Comparison of ENCODE assay signal across 30 cellular contexts in genomic region chr11:116876656-116877055, GRCh38. TPM values are rescaled to one million over a fixed set of nuclear protein-coding genes. Genes with fewer than 3 reads are reported as not detected.
A peak's percentile ranks its signal among the peaks of the same experiment; 100 is the strongest.
DNase-seq lines count a peak whose midpoint lies in the region; FAIRE-seq and TF ChIP-seq lines count a peak whose summit lies in the region.
"Had no signal": no experiment of that assay in that cellular context is flagged by ENCODE, and none has a peak within 500 bp of the region (broad histone marks: within the 10 kb centered on the region; RNA-seq: fewer than 3 reads in every experiment).

No MANE protein-coding gene starts in this region.

- no peak overlapping the region for H2BK120ac ChIP-seq in mesenchymal stem cell (ENCODE audit: low read depth, low read length)

- peaks cover 15 to 47% of the 10 kb centered on the region in 2 experiments for H3K36me3 ChIP-seq in mesenchymal stem cell (ENCODE audit: control insufficient read depth in 1 of 2, insufficient read depth in 2 of 2, low read depth in 1 of 2, low read length in 2 of 2)
- H3K36me3 ChIP-seq: HAP-1, SJCRH30 had no signal

- 94% methylated on average over 8 of the region's 8 CpGs for WGBS in mesenchymal stem cell

- DNase-seq in G401 (ENCODE audit: low spot score) (peak; percentile 53), dorsolateral prefrontal cortex (no peak), mesenchymal stem cell (no peak), cerebellum (ENCODE audit: low spot score) (no peak), NOMO-1 treated with dmso at 0.1 percent for 144 hours (lab: John Stamatoyannopoulos, UW; ENCODE audit: unreplicated experiment) (no peak), GM12891 (ENCODE audit: insufficient read length, low spot score) (no peak)
- DNase-seq: AML-193; Calu3; CD8-positive, alpha-beta T cell; DMS79 treated with DMSO at 0.1 percent for 48 hours; GM23248; KBM-7; MM.1S; NCI-H1417 treated with DMSO at 0.1 percent for 48 hours; NCI-H1694 treated with DMSO at 0.1 percent for 48 hours; NCI-H2081 treated with DMSO at 0.1 percent for 48 hours; NCI-H2171 treated with DMSO at 0.1 percent for 48 hours; NCI-H446; NCI-H524 treated with DMSO at 0.1 percent for 48 hours; NCI-H774; PC-3; SJCRH30 had no signal

- H3K18ac ChIP-seq in mesenchymal stem cell (ENCODE audit: low read depth in 1 of 2, low read length in 2 of 2): no peak overlapping the region

- TF ChIP-seq POLR2A in GM12891 (IDR thresholded peaks at IDR 0.05; ENCODE audit: low read depth, low read length): no peak

- peak overlapping the region; percentile 31 for H4K91ac ChIP-seq in mesenchymal stem cell (ENCODE audit: low read length)

- intact Hi-C loops in dorsolateral prefrontal cortex (cut with DNase I): loop anchor here in 1 of 2 donors (5.0 to 10.0 kb wide), 2 partner anchors 39 to 82 kb away; partner anchors contain the start of genes APOA1 and APOA5

- H3K79me1 ChIP-seq in mesenchymal stem cell (replicated peaks; ENCODE audit: low read length, poor library complexity, severe bottlenecking): peaks cover 8% of the 10 kb centered on the region

- no peak overlapping the region for H3K9ac ChIP-seq in mesenchymal stem cell (ENCODE audit: low read length)
- H3K9ac ChIP-seq: BLaER1 treated with 17β-estradiol and CSF1 and Interleukin-3, amounts not matched to agents 10 nM and 100 nM; GM23248 had no signal

- H3K9me3 ChIP-seq in mesenchymal stem cell (ENCODE audit: control insufficient read depth, low read length): no peaks in the 10 kb centered on the region
- H3K9me3 ChIP-seq: A549; BLaER1 treated with 17β-estradiol and CSF1 and Interleukin-3, amounts not matched to agents 10 nM and 100 nM; HAP-1; SJCRH30 had no signal

- H3K27ac ChIP-seq in dorsolateral prefrontal cortex (peak overlapping the region in 41 of 59 donors; percentile 8 to 89 (median 45)), mesenchymal stem cell (ENCODE audit: low read length, poor library complexity, severe bottlenecking) (no peak overlapping the region), temporal lobe (ENCODE audit: low read depth, low read length) (peak overlapping the region; percentile 48)
- H3K27ac ChIP-seq: A549; BLaER1 treated with 17β-estradiol and CSF1 and Interleukin-3, amounts not matched to agents 10 nM and 100 nM; GM23248; SJCRH30 had no signal

- H3K14ac ChIP-seq in mesenchymal stem cell (ENCODE audit: low read length in 2 of 2): no peak overlapping the region

- H3K4ac ChIP-seq in mesenchymal stem cell (ENCODE audit: low read depth in 1 of 2, low read length in 2 of 2): no peak overlapping the region

- peaks cover 3% of the 10 kb centered on the region for H3K4me1 ChIP-seq in mesenchymal stem cell (ENCODE audit: control insufficient read depth, insufficient read depth, low read depth, low read length)
- H3K4me1 ChIP-seq: A549, HAP-1, SJCRH30 had no signal

- no peak overlapping the region for H2BK15ac ChIP-seq in mesenchymal stem cell (ENCODE audit: low read depth, poor library complexity, severe bottlenecking)

- no peak overlapping the region for H3K23ac ChIP-seq in mesenchymal stem cell (ENCODE audit: low read length in 2 of 2)

- in situ Hi-C loops in G401 (cut with HindIII; ENCODE audit: low sequenced_read_pairs): no loop called here

- H3K4me3 ChIP-seq in dorsolateral prefrontal cortex: no peak overlapping the region
- no peak overlapping the region for H3K4me3 ChIP-seq in mesenchymal stem cell (ENCODE audit: insufficient read depth in 1 of 2, low read depth in 1 of 2, low read length in 2 of 2)
- H3K4me3 ChIP-seq: A549; BLaER1 treated with 17β-estradiol and CSF1 and Interleukin-3, amounts not matched to agents 10 nM and 100 nM; GM23248; HAP-1; SJCRH30 had no signal

- no peak overlapping the region for H4K8ac ChIP-seq in mesenchymal stem cell (ENCODE audit: low read length)

- H2AK5ac ChIP-seq in mesenchymal stem cell (ENCODE audit: low read length, severe bottlenecking): no peak overlapping the region

- no peak for TF ChIP-seq CTCF in dorsolateral prefrontal cortex (IDR thresholded peaks at IDR 0.05 in 54 of 56, conservative IDR thresholded peaks at IDR 0.05 in 2 of 56; ENCODE audit: low read depth in 1 of 56, partially characterized antibody in 56 of 56)

- no peak overlapping the region for H2BK5ac ChIP-seq in mesenchymal stem cell (ENCODE audit: low read depth, low read length, poor library complexity, severe bottlenecking)

- H3K27me3 ChIP-seq in dorsolateral prefrontal cortex (no peaks in the 10 kb centered on the region), mesenchymal stem cell (ENCODE audit: control insufficient read depth in 1 of 2, insufficient read depth in 1 of 2, low read length in 2 of 2) (no peaks in the 10 kb centered on the region)
- H3K27me3 ChIP-seq: BLaER1 treated with 17β-estradiol and CSF1 and Interleukin-3, amounts not matched to agents 10 nM and 100 nM; SJCRH30 had no signal

- H2BK12ac ChIP-seq in mesenchymal stem cell (ENCODE audit: low read length in 2 of 2): no peak overlapping the region

- no peak for FAIRE-seq in GM12891 (lab: Jason Lieb, UNC)
- FAIRE-seq: A549, GM18507 had no signal

- H2AFZ ChIP-seq in mesenchymal stem cell (ENCODE audit: low read depth, low read length): no peak overlapping the region
- H2AFZ ChIP-seq: GM23248 had no signal

- no peak overlapping the region for H3K4me2 ChIP-seq in mesenchymal stem cell (ENCODE audit: low read length, poor library complexity, severe bottlenecking)
- H3K4me2 ChIP-seq: A549; BLaER1 treated with 17β-estradiol and CSF1 and Interleukin-3, amounts not matched to agents 10 nM and 100 nM had no signal

TF ChIP-seq in GM12891, 5 proteins besides CTCF, POLR2A, EP300 and RAD21:
- TF ChIP-seq TAF1 (IDR thresholded peaks at IDR 0.05; ENCODE audit: low read depth, low read length) (no peak), POLR2AphosphoS5 (IDR thresholded peaks at IDR 0.05; ENCODE audit: low read depth, low read length) (no peak), PAX5 (IDR thresholded peaks at IDR 0.05; ENCODE audit: insufficient read depth, low read length, severe bottlenecking) (no peak)

RNA-seq across cellular contexts. Expression of gene APOA1, which starts 39.2 kb away (rescaled TPM):
- not detected in 2 replicates for total RNA-seq in G401 (2014; rRNA removed; shearing (Covaris generic))
- total RNA-seq in dorsolateral prefrontal cortex (1 to 10 TPM in 16 of 120 experiments, under 1 TPM in 53, not detected in 51; 0.32 to 2.2 (median 0.72) TPM), temporal lobe (0.49 TPM), cerebellum (0.91 TPM)
- not detected for polyA plus RNA-seq in mesenchymal stem cell (2013, experiment 1 of 2)
- polyA plus RNA-seq in mesenchymal stem cell (2013, experiment 2 of 2): not detected
- polyA plus RNA-seq in GM12891 (2012; ENCODE audit: low read depth, missing spikeins): 0.23 TPM
- total RNA-seq: Calu3, GM23248, LHCN-M2, SJCRH30 had no signal

RNA-seq across cellular contexts. Expression of gene APOC3, which starts 46.9 kb away (rescaled TPM):
- not detected in 2 replicates for total RNA-seq in G401 (2014; rRNA removed; shearing (Covaris generic))
- total RNA-seq in dorsolateral prefrontal cortex (not detected), temporal lobe (not detected), cerebellum (not detected)
- not detected for polyA plus RNA-seq in mesenchymal stem cell (2013, experiment 1 of 2)
- not detected for polyA plus RNA-seq in mesenchymal stem cell (2013, experiment 2 of 2)
- polyA plus RNA-seq in GM12891 (2012; ENCODE audit: low read depth, missing spikeins): not detected
- total RNA-seq: Calu3; CD8-positive, alpha-beta T cell; GM23248; LHCN-M2; PC-3; Right ventricle myocardium inferior; RPMI7951; SJCRH30 had no signal
- polyA plus RNA-seq: A549, GM23248 had no signal

RNA-seq across cellular contexts. Expression of gene APOA4, which starts 53.6 kb away (rescaled TPM):
- not detected in 2 replicates for total RNA-seq in G401 (2014; rRNA removed; shearing (Covaris generic))
- total RNA-seq in dorsolateral prefrontal cortex (not detected), temporal lobe (not detected), cerebellum (0.45 TPM)
- polyA plus RNA-seq in mesenchymal stem cell (2013, experiment 1 of 2): not detected
- not detected for polyA plus RNA-seq in mesenchymal stem cell (2013, experiment 2 of 2)
- polyA plus RNA-seq in GM12891 (2012; ENCODE audit: low read depth, missing spikeins): not detected
- total RNA-seq: Calu3; CD8-positive, alpha-beta T cell; GM23248; LHCN-M2; PC-3; Right ventricle myocardium inferior; RPMI7951; SJCRH30 had no signal
- polyA plus RNA-seq: A549, GM23248 had no signal
